8 cellular contexts compared by ENCODE assay signal in genomic region chr6:18823782-18824386, GRCh38.
DNase-seq lines count a peak whose midpoint lies in the region; ATAC-seq and TF ChIP-seq lines count a peak whose summit lies in the region.

No MANE protein-coding gene starts in this region.

- DNase-seq in D341Med (ENCODE audit: low spot score) (peak; percentile 27), WTC11 (ENCODE audit: low spot score) (peak; percentile 87), islet precursor cell (peak; percentile 71), cerebellum (ENCODE audit: low spot score) (no peak), activated gamma-delta T cell treated with Interleukin-2 at 50 U/mL for 16 hours (no peak)

- no peak overlapping the region for H3K27ac Mint-ChIP-seq in WTC11

- no peaks in the 10 kb centered on the region for H3K27me3 Mint-ChIP-seq in WTC11 (ENCODE audit: low read depth)

- no peak overlapping the region for H3K4me3 Mint-ChIP-seq in WTC11

- peaks cover 19% of the 10 kb centered on the region for H3K4me1 Mint-ChIP-seq in WTC11

- ATAC-seq in HG03432 (IDR thresholded peaks at IDR 0.05; ENCODE audit: unreplicated experiment): peak; percentile 53
- ATAC-seq in WTC11: peak; percentile 72
- ATAC-seq in HG03097 (IDR thresholded peaks at IDR 0.05; ENCODE audit: low FRiP score, unreplicated experiment): no peak
- ATAC-seq in HG03039 (IDR thresholded peaks at IDR 0.05; ENCODE audit: unreplicated experiment): no peak

- POLR2A ChIA-PET in WTC11 (lab: Charles Lee): no interaction called here

- peaks cover 37% of the 10 kb centered on the region for H3K9me3 Mint-ChIP-seq in WTC11

- CTCF ChIA-PET in WTC11 (lab: Charles Lee): interaction anchor here (0.6 kb wide), 1 partner anchor 181 kb away, joined by 7 read pairs; no protein-coding TSS in a partner anchor

- H3K36me3 Mint-ChIP-seq in WTC11: peaks cover 26% of the 10 kb centered on the region

- peak; percentile 88 for TF ChIP-seq CTCF in WTC11 (IDR thresholded peaks at IDR 0.05)

TF ChIP-seq in WTC11, 78 proteins besides CTCF, POLR2A, EP300 and RAD21:
- no peak for TF ChIP-seq CDX4 (CRISPR knock-in tag; IDR thresholded peaks at IDR 0.05; ENCODE audit: borderline replicate concordance)
- no peak for TF ChIP-seq ZNF396 (CRISPR knock-in tag; IDR thresholded peaks at IDR 0.05; ENCODE audit: borderline replicate concordance)
- TF ChIP-seq, protein P1, sequence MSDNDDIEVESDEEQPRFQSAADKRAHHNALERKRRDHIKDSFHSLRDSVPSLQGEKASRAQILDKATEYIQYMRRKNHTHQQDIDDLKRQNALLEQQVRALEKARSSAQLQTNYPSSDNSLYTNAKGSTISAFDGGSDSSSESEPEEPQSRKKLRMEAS (CRISPR knock-in tag; IDR thresholded peaks at IDR 0.05): no peak
- TF ChIP-seq NR1H2 (CRISPR knock-in tag; IDR thresholded peaks at IDR 0.05): no peak
- TF ChIP-seq NR3C1 (CRISPR knock-in tag; conservative IDR thresholded peaks at IDR 0.05; ENCODE audit: low read depth): no peak
- TF ChIP-seq SMAD4 (CRISPR knock-in tag; IDR thresholded peaks at IDR 0.05): no peak
- no peak for TF ChIP-seq EMX1 (CRISPR knock-in tag; IDR thresholded peaks at IDR 0.05)
- TF ChIP-seq TEAD4 (CRISPR knock-in tag; IDR thresholded peaks at IDR 0.05): no peak
- no peak for TF ChIP-seq ZBTB21 (CRISPR knock-in tag; IDR thresholded peaks at IDR 0.05; ENCODE audit: borderline replicate concordance)
- no peak for TF ChIP-seq CREB1 (CRISPR knock-in tag; IDR thresholded peaks at IDR 0.05)
- TF ChIP-seq, protein P2, sequence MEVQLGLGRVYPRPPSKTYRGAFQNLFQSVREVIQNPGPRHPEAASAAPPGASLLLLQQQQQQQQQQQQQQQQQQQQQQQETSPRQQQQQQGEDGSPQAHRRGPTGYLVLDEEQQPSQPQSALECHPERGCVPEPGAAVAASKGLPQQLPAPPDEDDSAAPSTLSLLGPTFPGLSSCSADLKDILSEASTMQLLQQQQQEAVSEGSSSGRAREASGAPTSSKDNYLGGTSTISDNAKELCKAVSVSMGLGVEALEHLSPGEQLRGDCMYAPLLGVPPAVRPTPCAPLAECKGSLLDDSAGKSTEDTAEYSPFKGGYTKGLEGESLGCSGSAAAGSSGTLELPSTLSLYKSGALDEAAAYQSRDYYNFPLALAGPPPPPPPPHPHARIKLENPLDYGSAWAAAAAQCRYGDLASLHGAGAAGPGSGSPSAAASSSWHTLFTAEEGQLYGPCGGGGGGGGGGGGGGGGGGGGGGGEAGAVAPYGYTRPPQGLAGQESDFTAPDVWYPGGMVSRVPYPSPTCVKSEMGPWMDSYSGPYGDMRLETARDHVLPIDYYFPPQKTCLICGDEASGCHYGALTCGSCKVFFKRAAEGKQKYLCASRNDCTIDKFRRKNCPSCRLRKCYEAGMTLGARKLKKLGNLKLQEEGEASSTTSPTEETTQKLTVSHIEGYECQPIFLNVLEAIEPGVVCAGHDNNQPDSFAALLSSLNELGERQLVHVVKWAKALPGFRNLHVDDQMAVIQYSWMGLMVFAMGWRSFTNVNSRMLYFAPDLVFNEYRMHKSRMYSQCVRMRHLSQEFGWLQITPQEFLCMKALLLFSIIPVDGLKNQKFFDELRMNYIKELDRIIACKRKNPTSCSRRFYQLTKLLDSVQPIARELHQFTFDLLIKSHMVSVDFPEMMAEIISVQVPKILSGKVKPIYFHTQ (CRISPR knock-in tag; IDR thresholded peaks at IDR 0.05): no peak
- no peak for TF ChIP-seq E2F4 (CRISPR knock-in tag; IDR thresholded peaks at IDR 0.05; ENCODE audit: borderline replicate concordance, low read depth)
- TF ChIP-seq PRRX2 (CRISPR knock-in tag; IDR thresholded peaks at IDR 0.05): no peak
- no peak for TF ChIP-seq ESRRA (CRISPR knock-in tag; IDR thresholded peaks at IDR 0.05; ENCODE audit: borderline replicate concordance)
- TF ChIP-seq FOXP4 (CRISPR knock-in tag; IDR thresholded peaks at IDR 0.05): no peak
- no peak for TF ChIP-seq ERG (CRISPR knock-in tag; IDR thresholded peaks at IDR 0.05)
TF ChIP-seq in WTC11: peak in this region for 0.

Comparison
In these comparisons a context has a peak if more than half of its experiments do, and no peak if none do; other contexts are left out.
1. DNase-seq: peak in D341Med (single experiment), WTC11 (single experiment) and islet precursor cell (single experiment); none in cerebellum (single experiment) and activated gamma-delta T cell treated with Interleukin-2 at 50 U/mL for 16 hours (single experiment).
2. ATAC-seq: peak in HG03432 (single experiment) and WTC11 (single experiment); none in HG03097 (single experiment) and HG03039 (single experiment).